ENCODE assay signal across 14 cellular contexts in genomic region chrX:150697641-150698040, GRCh38. TPM values are rescaled to one million over a fixed set of nuclear protein-coding genes. Genes with fewer than 3 reads are reported as not detected.
A peak's percentile ranks its signal among the peaks of the same experiment; 100 is the strongest.
DNase-seq lines count a peak whose midpoint lies in the region; ATAC-seq, FAIRE-seq and TF ChIP-seq lines count a peak whose summit lies in the region.
"Had no signal": no experiment of that assay in that cellular context is flagged by ENCODE, and none has a peak within 500 bp of the region (broad histone marks: within the 10 kb centered on the region; RNA-seq: fewer than 3 reads in every experiment).

No MANE protein-coding gene starts in this region.

- H3K9me3 Mint-ChIP-seq in T-helper 2 cell treated with Interferon-gamma antibody and Interleukin-4, amounts not matched to agents 5 μg/mL and 100 μg/mL, for 36 hours, result no peaks in the 10 kb centered on the region
- H3K9me3 Mint-ChIP-seq in activated CD8-positive, alpha-beta T cell treated with anti-CD3 and anti-CD28 coated beads, Interleukin-2, amount 10 ng/mL, durations not matched to agents 7 days and 5 days (ENCODE audit: insufficient read depth), result no peaks in the 10 kb centered on the region
- no peaks in the 10 kb centered on the region for H3K9me3 Mint-ChIP-seq in naive thymus-derived CD4-positive, alpha-beta T cell

- H3K27ac ChIP-seq in naive thymus-derived CD4-positive, alpha-beta T cell (ENCODE audit: low read depth, low read length), result no peak overlapping the region
- no peak overlapping the region for H3K27ac ChIP-seq in body of pancreas
- H3K27ac ChIP-seq: 22Rv1, adrenal gland, neural progenitor cell, sigmoid colon had no signal

- peak; percentile 35 for DNase-seq in T-helper 2 cell treated with Interferon-gamma antibody and Interleukin-4, amounts not matched to agents 5 μg/mL and 100 μg/mL, for 36 hours (ENCODE audit: low spot score)
- DNase-seq in T-helper 2 cell (no peak), GM19239 (ENCODE audit: insufficient read length, low spot score) (no peak), body of pancreas (no peak), GOT3 (lab: John Stamatoyannopoulos, UW) (no peak)
- no peak for DNase-seq in activated CD8-positive, alpha-beta T cell treated with anti-CD3 and anti-CD28 coated beads, Interleukin-2, amount 10 ng/mL, durations not matched to agents 7 days and 5 days
- no peak for DNase-seq in naive thymus-derived CD4-positive, alpha-beta T cell
- DNase-seq: adrenal gland, C1 segment of cervical spinal cord, NCI-H526, sigmoid colon had no signal

- H3K4me1 ChIP-seq in naive thymus-derived CD4-positive, alpha-beta T cell (ENCODE audit: control insufficient read depth in 2 of 2, insufficient read depth in 2 of 2, low read length in 2 of 2), result peaks cover 16 to 20% of the 10 kb centered on the region in 2 donors
- H3K4me1 ChIP-seq in body of pancreas, result peaks cover 20% of the 10 kb centered on the region
- H3K4me1 ChIP-seq: adrenal gland, neural progenitor cell had no signal

- no peak for ATAC-seq in activated CD8-positive, alpha-beta T cell treated with anti-CD3 and anti-CD28 coated beads, Interleukin-2, amount 10 ng/mL, durations not matched to agents 7 days and 5 days
- ATAC-seq in naive thymus-derived CD4-positive, alpha-beta T cell, result no peak
- no peak for ATAC-seq in body of pancreas
- ATAC-seq in GM21515 (IDR thresholded peaks at IDR 0.05; ENCODE audit: unreplicated experiment), result no peak

- no peaks in the 10 kb centered on the region for H3K9me3 ChIP-seq in naive thymus-derived CD4-positive, alpha-beta T cell (ENCODE audit: control insufficient read depth in 2 of 3, low read length in 3 of 3)
- no peaks in the 10 kb centered on the region for H3K9me3 ChIP-seq in body of pancreas
- H3K9me3 ChIP-seq: adrenal gland, sigmoid colon had no signal

- no peaks in the 10 kb centered on the region for H3K36me3 ChIP-seq in naive thymus-derived CD4-positive, alpha-beta T cell (ENCODE audit: control insufficient read depth in 2 of 3, insufficient read depth in 3 of 3, low read length in 3 of 3)
- H3K36me3 ChIP-seq in body of pancreas (replicated peaks in 1 of 2; ENCODE audit: insufficient read depth in 1 of 2, low read depth in 2 of 2), result no peaks in the 10 kb centered on the region
- H3K36me3 ChIP-seq: adrenal gland, neural progenitor cell, sigmoid colon had no signal

- no peak overlapping the region for H3K4me3 ChIP-seq in naive thymus-derived CD4-positive, alpha-beta T cell (ENCODE audit: low read length)
- H3K4me3 ChIP-seq in body of pancreas, result no peak overlapping the region
- H3K4me3 ChIP-seq: adrenal gland, neural progenitor cell, sigmoid colon had no signal

- no peaks in the 10 kb centered on the region for H3K27me3 ChIP-seq in naive thymus-derived CD4-positive, alpha-beta T cell (ENCODE audit: control insufficient read depth in 2 of 2, insufficient read depth in 2 of 2, low read length in 2 of 2)
- no peaks in the 10 kb centered on the region for H3K27me3 ChIP-seq in body of pancreas
- H3K27me3 ChIP-seq: adrenal gland, neural progenitor cell, sigmoid colon had no signal

- peak; percentile 87 for FAIRE-seq in GM19239 (lab: Jason Lieb, UNC)

- H3K4me3 Mint-ChIP-seq in T-helper 2 cell treated with Interferon-gamma antibody and Interleukin-4, amounts not matched to agents 5 μg/mL and 100 μg/mL, for 36 hours, result peak overlapping the region; percentile 51
- H3K4me3 Mint-ChIP-seq in activated CD8-positive, alpha-beta T cell treated with anti-CD3 and anti-CD28 coated beads, Interleukin-2, amount 10 ng/mL, durations not matched to agents 7 days and 5 days, result no peak overlapping the region
- peak overlapping the region in 6 of 10 donors; percentile 22 to 94 (median 68) for H3K4me3 Mint-ChIP-seq in naive thymus-derived CD4-positive, alpha-beta T cell
- H3K4me3 Mint-ChIP-seq: neural progenitor cell had no signal

- CTCF ChIA-PET in activated CD8-positive, alpha-beta T cell treated with anti-CD3 and anti-CD28 coated beads, Interleukin-2, amount 10 ng/mL, durations not matched to agents 7 days and 5 days (lab: Charles Lee), result interaction anchor here (1.9 kb wide), 1 partner anchor 12 kb away, joined by 5 read pairs; no protein-coding TSS in a partner anchor
- CTCF ChIA-PET in naive thymus-derived CD4-positive, alpha-beta T cell (lab: Charles Lee), result interaction anchor here (0.9 kb wide), 1 partner anchor 17 kb away, joined by 4 read pairs; no protein-coding TSS in a partner anchor

- H3K27me3 Mint-ChIP-seq in T-helper 2 cell treated with Interferon-gamma antibody and Interleukin-4, amounts not matched to agents 5 μg/mL and 100 μg/mL, for 36 hours (ENCODE audit: low read depth), result no peaks in the 10 kb centered on the region
- no peaks in the 10 kb centered on the region for H3K27me3 Mint-ChIP-seq in activated CD8-positive, alpha-beta T cell treated with anti-CD3 and anti-CD28 coated beads, Interleukin-2, amount 10 ng/mL, durations not matched to agents 7 days and 5 days (ENCODE audit: low read depth)
- H3K27me3 Mint-ChIP-seq in naive thymus-derived CD4-positive, alpha-beta T cell, result no peaks in the 10 kb centered on the region

- TF ChIP-seq CTCF in body of pancreas (IDR thresholded peaks at IDR 0.05), result no peak

- no peak for TF ChIP-seq POLR2A in body of pancreas (IDR thresholded peaks at IDR 0.05)

- H3K4me1 Mint-ChIP-seq in T-helper 2 cell treated with Interferon-gamma antibody and Interleukin-4, amounts not matched to agents 5 μg/mL and 100 μg/mL, for 36 hours (ENCODE audit: low read depth), result peaks cover 36% of the 10 kb centered on the region
- peaks cover 31% of the 10 kb centered on the region for H3K4me1 Mint-ChIP-seq in activated CD8-positive, alpha-beta T cell treated with anti-CD3 and anti-CD28 coated beads, Interleukin-2, amount 10 ng/mL, durations not matched to agents 7 days and 5 days (ENCODE audit: low read depth)
- peaks cover 18 to 52% (median 43%) of the 10 kb centered on the region in 7 donors for H3K4me1 Mint-ChIP-seq in naive thymus-derived CD4-positive, alpha-beta T cell

- intact Hi-C loops in naive thymus-derived CD4-positive, alpha-beta T cell (cut with micrococcal nuclease), result loop anchor here in 1 of 2 donors (10.0 kb wide), 4 partner anchors 697 to 1193 kb away; partner anchors contain the start of genes EOLA1, EOLA2, HSFX3 and IDS
- intact Hi-C loops in body of pancreas (cut with DNase I), result no loop called here

- H3K27ac Mint-ChIP-seq in T-helper 2 cell treated with Interferon-gamma antibody and Interleukin-4, amounts not matched to agents 5 μg/mL and 100 μg/mL, for 36 hours, result peak overlapping the region; percentile 49
- peak overlapping the region; percentile 49 for H3K27ac Mint-ChIP-seq in activated CD8-positive, alpha-beta T cell treated with anti-CD3 and anti-CD28 coated beads, Interleukin-2, amount 10 ng/mL, durations not matched to agents 7 days and 5 days
- H3K27ac Mint-ChIP-seq in naive thymus-derived CD4-positive, alpha-beta T cell, result peak overlapping the region in 8 of 9 donors; percentile 15 to 97 (median 68)
- H3K27ac Mint-ChIP-seq: neural progenitor cell had no signal

- H3K36me3 Mint-ChIP-seq in T-helper 2 cell treated with Interferon-gamma antibody and Interleukin-4, amounts not matched to agents 5 μg/mL and 100 μg/mL, for 36 hours (ENCODE audit: low read depth), result peaks cover 16% of the 10 kb centered on the region
- H3K36me3 Mint-ChIP-seq in activated CD8-positive, alpha-beta T cell treated with anti-CD3 and anti-CD28 coated beads, Interleukin-2, amount 10 ng/mL, durations not matched to agents 7 days and 5 days (ENCODE audit: low read depth), result peaks cover 40% of the 10 kb centered on the region
- H3K36me3 Mint-ChIP-seq in naive thymus-derived CD4-positive, alpha-beta T cell, result peaks cover 0 to 11% (median 5%) of the 10 kb centered on the region in 5 donors

- WGBS in body of pancreas, 2 donors, result 89 to 100% methylated on average over 1 to 5 of the region's 7 CpGs

- POLR2A ChIA-PET in activated CD8-positive, alpha-beta T cell treated with anti-CD3 and anti-CD28 coated beads, Interleukin-2, amount 10 ng/mL, durations not matched to agents 7 days and 5 days (lab: Charles Lee), result no interaction called here
- POLR2A ChIA-PET in naive thymus-derived CD4-positive, alpha-beta T cell (lab: Charles Lee), result interaction anchor here (0.7 to 1.0 kb wide), 2 partner anchors 9 to 213 kb away, joined by 3 read pairs; no protein-coding TSS in a partner anchor

RNA-seq across cellular contexts. Expression of gene MTMR1, which starts 4.4 kb away (rescaled TPM):
- 10 to 100 TPM; 45.0 to 49.4 TPM for total RNA-seq in activated CD8-positive, alpha-beta T cell treated with anti-CD3 and anti-CD28 coated beads, Interleukin-2, amount 10 ng/mL, durations not matched to agents 7 days and 5 days
- 10 to 100 TPM; 37.0 to 53.1 (median 42.1) TPM for total RNA-seq in naive thymus-derived CD4-positive, alpha-beta T cell
- 10 to 100 TPM; 11.3 to 24.8 TPM for polyA plus RNA-seq in naive thymus-derived CD4-positive, alpha-beta T cell
- 1 to 10 TPM; 7.6 to 9.1 TPM for total RNA-seq in body of pancreas
